ENCODE assay signal across 1 cellular context in genomic region chr10:26860542-26861325, GRCh38.
A peak's percentile ranks its signal among the peaks of the same experiment; 100 is the strongest.
TF ChIP-seq lines count a peak whose summit lies in the region.

Gene ABI1 (minus strand): TSS chr10:26860958. CDS start chr10:26860863, 95 bp downstream.

TF ChIP-seq in H1, 55 proteins besides CTCF, POLR2A, EP300 and RAD21 (continued from another document):
- TF ChIP-seq NRF1 (IDR thresholded peaks at IDR 0.05; ENCODE audit: low read depth, low read length) (peak; percentile 74), BRCA1 (IDR thresholded peaks at IDR 0.05; ENCODE audit: low read depth, low read length) (peak; percentile 84), ATF2 (IDR thresholded peaks at IDR 0.05; ENCODE audit: low read length) (no peak), TAF7 (optimal IDR thresholded peaks at IDR 0.05; ENCODE audit: borderline replicate concordance, low read depth, low read length) (peak; percentile 24), CHD2 (IDR thresholded peaks at IDR 0.05; ENCODE audit: low read length) (peak; percentile 97), POLR2AphosphoS5 (IDR thresholded peaks at IDR 0.05; ENCODE audit: low read depth, low read length) (peak; percentile 96), FOSL1 (IDR thresholded peaks at IDR 0.05; ENCODE audit: insufficient read depth, low read depth, low read length) (no peak), RBBP5 (IDR thresholded peaks at IDR 0.05; ENCODE audit: borderline replicate concordance, low read depth, low read length) (0 out of 2 replicates have a peak, but pooled peaks have one; percentile 74), PHF8 (conservative IDR thresholded peaks at IDR 0.05; ENCODE audit: low read depth, low read length) (peak; percentile 81), BCL11A (IDR thresholded peaks at IDR 0.05; ENCODE audit: low read depth in 2 of 2, low read length in 2 of 2) (no peak), SP4 (IDR thresholded peaks at IDR 0.05; ENCODE audit: low read length) (no peak), ASH2L (IDR thresholded peaks at IDR 0.05; ENCODE audit: low read length) (peak; percentile 75), USF2 (IDR thresholded peaks at IDR 0.05; ENCODE audit: low read length) (no peak), SAP30 (IDR thresholded peaks at IDR 0.05; ENCODE audit: insufficient read depth, insufficient replicate concordance, low read length) (no peak), HDAC2 (IDR thresholded peaks at IDR 0.05; ENCODE audit: borderline replicate concordance in 1 of 2, low read depth in 2 of 2, low read length in 2 of 2) (0 out of 4 replicates have a peak, but pooled peaks of 1 of the 2 experiments have one; percentile 28), SIN3A (conservative IDR thresholded peaks at IDR 0.05 in 1 of 2, IDR thresholded peaks at IDR 0.05 in 1 of 2; ENCODE audit: low read depth in 1 of 2, low read length in 2 of 2) (peak in 1 of 2 experiments; percentile 83; a peak in 2 of 4 replicates), CREB1 (IDR thresholded peaks at IDR 0.05) (peak; percentile 28; the same call in 1 of the 2 replicates), GABPA (IDR thresholded peaks at IDR 0.05; ENCODE audit: borderline replicate concordance, insufficient read depth, low read length) (no peak), EGR1 (IDR thresholded peaks at IDR 0.05; ENCODE audit: borderline replicate concordance, low read depth, low read length) (peak; percentile 65; the same call in 1 of the 2 replicates), SIX5 (IDR thresholded peaks at IDR 0.05; ENCODE audit: low read depth, low read length) (peak; percentile 55), KDM4A (IDR thresholded peaks at IDR 0.05; ENCODE audit: low read depth, low read length, severe bottlenecking) (peak; percentile 89), TAF1 (IDR thresholded peaks at IDR 0.05; ENCODE audit: low read depth, low read length) (peak; percentile 94), RFX5 (IDR thresholded peaks at IDR 0.05; ENCODE audit: borderline replicate concordance, low read depth, low read length) (no peak), SP2 (IDR thresholded peaks at IDR 0.05; ENCODE audit: low read length) (no peak), E2F6 (IDR thresholded peaks at IDR 0.05) (no peak), TBP (IDR thresholded peaks at IDR 0.05; ENCODE audit: low read depth, low read length) (peak; percentile 85), KDM5A (IDR thresholded peaks at IDR 0.05; ENCODE audit: low read length) (no peak), SUZ12 (IDR thresholded peaks at IDR 0.05; ENCODE audit: low read length) (no peak), YY1 (IDR thresholded peaks at IDR 0.05; ENCODE audit: low read depth, low read length) (0 out of 2 replicates have a peak, but pooled peaks have one; percentile 7)
